ENCODE assay signal across 1 cellular context in genomic region chr13:37942929-37943328, GRCh38.
TF ChIP-seq lines count a peak whose summit lies in the region.

No MANE protein-coding gene starts in this region.

TF ChIP-seq in GM23338, 12 proteins besides CTCF, POLR2A, EP300 and RAD21 (continued from another document):
- no peak for TF ChIP-seq ZNF462 (CRISPR knock-in tag; IDR thresholded peaks at IDR 0.05)
- no peak for TF ChIP-seq ZNF331 (CRISPR knock-in tag; IDR thresholded peaks at IDR 0.05; ENCODE audit: low read depth)
- TF ChIP-seq NANOG (IDR thresholded peaks at IDR 0.05; ENCODE audit: borderline replicate concordance), result no peak
- TF ChIP-seq EZH2 (IDR thresholded peaks at IDR 0.05; ENCODE audit: low read depth, unreplicated experiment), result no peak
- TF ChIP-seq ETS1 (IDR thresholded peaks at IDR 0.05), result no peak
- TF ChIP-seq REST (IDR thresholded peaks at IDR 0.05; ENCODE audit: unreplicated experiment), result no peak
- TF ChIP-seq EZH2phosphoT487 (IDR thresholded peaks at IDR 0.05; ENCODE audit: unreplicated experiment), result no peak
- no peak for TF ChIP-seq JUNB (IDR thresholded peaks at IDR 0.05; ENCODE audit: unreplicated experiment)
- no peak for TF ChIP-seq STAT1 (IDR thresholded peaks at IDR 0.05; ENCODE audit: unreplicated experiment)
